Comparison of ENCODE assay signal across 8 cellular contexts in genomic region chr6:31829633-31830492, GRCh38. TPM values are rescaled to one million over a fixed set of nuclear protein-coding genes. Genes with fewer than 3 reads are reported as not detected.
DNase-seq lines count a peak whose midpoint lies in the region; ATAC-seq, FAIRE-seq and TF ChIP-seq lines count a peak whose summit lies in the region.

No MANE protein-coding gene starts in this region.

- no peak overlapping the region for H2AFZ ChIP-seq in astrocyte (ENCODE audit: low read depth, low read length)

- no peaks in the 10 kb centered on the region for H3K27me3 Mint-ChIP-seq in astrocyte (ENCODE audit: low read depth, unreplicated experiment)

- H3K4me2 ChIP-seq in A549 (peak overlapping the region; percentile 88), astrocyte (ENCODE audit: low read length) (peak overlapping the region; percentile 87)

- H3K9me3 Mint-ChIP-seq in astrocyte (ENCODE audit: unreplicated experiment): no peaks in the 10 kb centered on the region

- H3K36me3 ChIP-seq in astrocyte (ENCODE audit: insufficient read depth, low read length) (no peaks in the 10 kb centered on the region), spleen (no peaks in the 10 kb centered on the region)

- H3K36me3 Mint-ChIP-seq in astrocyte (ENCODE audit: low read depth, unreplicated experiment): peaks cover 3% of the 10 kb centered on the region

- DNase-seq in A549 (ENCODE audit: low read depth in 1 of 2, low spot score in 1 of 2) (peak in 1 of 2 experiments; percentile 51), GM03348 (ENCODE audit: low spot score) (peak; percentile 35), NCI-H460 (ENCODE audit: extremely low read depth, low read depth) (peak; percentile 41), astrocyte (ENCODE audit: low read depth) (no peak), inferior parietal cortex (ENCODE audit: extremely low spot score) (peak; percentile 84), spleen (peak; percentile 78)

- H3K4me1 ChIP-seq in A549 (peaks cover 22% of the 10 kb centered on the region), astrocyte (ENCODE audit: insufficient read depth, low read length) (peaks cover 13% of the 10 kb centered on the region), spleen (peaks cover 30 to 67% (median 54%) of the 10 kb centered on the region in 6 donors)

- CTCF ChIA-PET in A549 (lab: Yijun Ruan, JAX): interaction anchor here (0.5 to 2.9 kb wide), 33 partner anchors 9 to 245 kb away, joined by 3 to 36 read pairs (median 3); partner anchors contain the start of genes ABHD16A, C6orf47, CLIC1 and DDAH2

- H3K4me3 ChIP-seq in A549 (peak overlapping the region; percentile 53), astrocyte (ENCODE audit: insufficient read depth, low read depth, low read length) (peak overlapping the region; percentile 73), spleen (peak overlapping the region; percentile 47 to 82 (median 54))

- H3K27ac Mint-ChIP-seq in astrocyte (ENCODE audit: unreplicated experiment): peak overlapping the region; percentile 31

- H3K4me3 Mint-ChIP-seq in astrocyte (ENCODE audit: unreplicated experiment): peak overlapping the region; percentile 96

- no peak for FAIRE-seq in A549 (lab: Jason Lieb, UNC)
- FAIRE-seq in astrocyte (lab: Jason Lieb, UNC): no peak

- POLR2A ChIA-PET in A549 (lab: Yijun Ruan, JAX): interaction anchor here (0.6 to 1.4 kb wide), 6 partner anchors 14 to 149 kb away, joined by 3 to 9 read pairs (median 7); partner anchors contain the start of genes HSPA1A, HSPA1L, LY6G5C and VARS1

- ATAC-seq in A549: no peak
- no peak for ATAC-seq in GM21360 (IDR thresholded peaks at IDR 0.05; ENCODE audit: unreplicated experiment)
- no peak for ATAC-seq in GM21723 (IDR thresholded peaks at IDR 0.05; ENCODE audit: unreplicated experiment)

- TF ChIP-seq POLR2A in A549 (IDR thresholded peaks at IDR 0.05; ENCODE audit: low read length) (no peak), spleen (IDR thresholded peaks at IDR 0.05) (no peak)

- no peak for TF ChIP-seq EP300 in A549 (IDR thresholded peaks at IDR 0.05)

- H3K4me1 Mint-ChIP-seq in astrocyte (ENCODE audit: low read depth, unreplicated experiment): peaks cover 16% of the 10 kb centered on the region

- H3K79me2 ChIP-seq in astrocyte (ENCODE audit: insufficient read depth, low read length): peaks cover 34% of the 10 kb centered on the region

- 2% methylated on average over 20 of the region's 20 CpGs for WGBS in A549 (ENCODE audit: missing lambda C conversion rate)
- WGBS in spleen, 5 donors: 0 to 3% (median 1%) methylated on average over 16 to 20 of the region's 20 CpGs

- peak; percentile 70 for TF ChIP-seq CTCF in A549 (IDR thresholded peaks at IDR 0.05)
- TF ChIP-seq CTCF in astrocyte (IDR thresholded peaks at IDR 0.05; ENCODE audit: insufficient read depth, low read depth, low read length): peak; percentile 44
- TF ChIP-seq CTCF in spleen (IDR thresholded peaks at IDR 0.05 in 8 of 11, conservative IDR thresholded peaks at IDR 0.05 in 3 of 11): peak in 9 of 11 experiments; percentile 8 to 83 (median 43)

- H3K9ac ChIP-seq in astrocyte (ENCODE audit: low read length): peak overlapping the region; percentile 86

- peaks cover 7% of the 10 kb centered on the region for H4K20me1 ChIP-seq in astrocyte (ENCODE audit: insufficient read depth, low read length)

- H3K27ac ChIP-seq in A549 (peak overlapping the region; percentile 38 to 81; a peak in 5 of 6 replicates), astrocyte (ENCODE audit: low read depth, low read length) (no peak overlapping the region), spleen (peak overlapping the region; percentile 46 to 98 (median 94))

- peak; percentile 56 to 68 for TF ChIP-seq RAD21 in A549 (conservative IDR thresholded peaks at IDR 0.05 in 1 of 2, IDR thresholded peaks at IDR 0.05 in 1 of 2)

- intact Hi-C loops in spleen (cut with DNase I; ENCODE audit: low total_unique reads): loop anchor here (10.0 kb wide), 1 partner anchor 95 kb away; the partner anchor contains the start of gene CLIC1

- H3K27me3 ChIP-seq in astrocyte (ENCODE audit: insufficient read depth, low read length) (no peaks in the 10 kb centered on the region), spleen (replicated peaks in 1 of 7) (no peaks in the 10 kb centered on the region)

- H3K9me3 ChIP-seq in A549 (no peaks in the 10 kb centered on the region), astrocyte (ENCODE audit: insufficient read depth, low read depth, low read length) (no peaks in the 10 kb centered on the region), spleen (no peaks in the 10 kb centered on the region)

TF ChIP-seq in A549, 52 proteins besides CTCF, POLR2A, EP300 and RAD21 (continues in another document):
- TF ChIP-seq MAFK (IDR thresholded peaks at IDR 0.05; ENCODE audit: partially characterized antibody) (no peak), PHF8 (IDR thresholded peaks at IDR 0.05; ENCODE audit: borderline replicate concordance, low read depth) (no peak), PBX3 (IDR thresholded peaks at IDR 0.05) (no peak)

RNA-seq across cellular contexts. Expression of gene HSPA1B, which starts 2.3 kb away (rescaled TPM):
- polyA plus RNA-seq in A549 (2011; rRNA removed) (52.7 and 70.6 TPM in 2 replicates), A549 (2017; fragmentation: RNase III; extraction: RNeasy Plus Mini Kit Qiagen cat#74134 plus additional on column Dnase treatment) (56.7 to 125 TPM (median 98.6 TPM) in 3 replicates), spleen (10 to 100 TPM in 1 of 3 donors, 1 to 10 TPM in 2; 7.4 to 20.6 (median 8.7) TPM)
- 142 and 160 TPM in 2 replicates for polyA plus RNA-seq in A549 (2012; cell fraction: cytosol; rRNA removed)
- 253 and 414 TPM in 2 replicates for polyA plus RNA-seq in A549 (2012; cell fraction: nucleus; rRNA removed)
- polyA minus RNA-seq in A549 (2011; rRNA and poly(A)+ RNA removed): 59.4 and 75.7 TPM in 2 replicates
- total RNA-seq in NCI-H460 (2014; rRNA removed; shearing (Covaris generic)): 58.3 and 60.4 TPM in 2 replicates
- polyA plus RNA-seq in NCI-H460 (2014; cell fraction: nucleus; rRNA removed): 83.3 and 100 TPM in 2 replicates
- total RNA-seq in astrocyte (64.9 and 77.2 TPM in 2 replicates), spleen (100 to 1,000 TPM in 1 of 7 donors, 10 to 100 TPM in 6; 40.4 to 372 (median 48.3) TPM)

RNA-seq across cellular contexts. Expression of gene HSPA1A, which starts 14.5 kb away (rescaled TPM):
- 88.2 and 122 TPM in 2 replicates for polyA plus RNA-seq in A549 (2011; rRNA removed)
- polyA plus RNA-seq in A549 (2012; cell fraction: cytosol; rRNA removed): 373 and 433 TPM in 2 replicates
- polyA plus RNA-seq in A549 (2012; cell fraction: nucleus; rRNA removed): 595 and 923 TPM in 2 replicates
- 129 to 204 TPM (median 194 TPM) in 3 replicates for polyA plus RNA-seq in A549 (2017; fragmentation: RNase III; extraction: RNeasy Plus Mini Kit Qiagen cat#74134 plus additional on column Dnase treatment)
- 70.9 and 89.7 TPM in 2 replicates for polyA minus RNA-seq in A549 (2011; rRNA and poly(A)+ RNA removed)
- total RNA-seq in NCI-H460 (2014; rRNA removed; shearing (Covaris generic)): 43.3 and 46.7 TPM in 2 replicates
- polyA plus RNA-seq in NCI-H460 (2014; cell fraction: nucleus; rRNA removed): 58.3 and 100 TPM in 2 replicates
- total RNA-seq in astrocyte: 52.6 and 52.7 TPM in 2 replicates
- total RNA-seq in spleen: 100 to 1,000 TPM in 6 of 7 donors, 10 to 100 TPM in 1; 97.7 to 384 (median 127) TPM
- 10 to 100 TPM; 16.4 to 58.5 (median 27.7) TPM for polyA plus RNA-seq in spleen

RNA-seq across cellular contexts. Expression of gene HSPA1L, which starts 14.8 kb away (rescaled TPM):
- 1.2 and 1.6 TPM in 2 replicates for polyA plus RNA-seq in A549 (2011; rRNA removed)
- 0.67 and 0.70 TPM in 2 replicates for polyA plus RNA-seq in A549 (2012; cell fraction: cytosol; rRNA removed)
- polyA plus RNA-seq in A549 (2012; cell fraction: nucleus; rRNA removed): 0.50 and 0.70 TPM in 2 replicates
- 1.2 to 1.7 TPM (median 1.4 TPM) in 3 replicates for polyA plus RNA-seq in A549 (2017; fragmentation: RNase III; extraction: RNeasy Plus Mini Kit Qiagen cat#74134 plus additional on column Dnase treatment)
- 1.4 and 1.6 TPM in 2 replicates for polyA minus RNA-seq in A549 (2011; rRNA and poly(A)+ RNA removed)
- 0.82 and 1.0 TPM in 2 replicates for total RNA-seq in NCI-H460 (2014; rRNA removed; shearing (Covaris generic))
- 0.10 TPM in 1 of 2 replicates, not detected in the other for polyA plus RNA-seq in NCI-H460 (2014; cell fraction: nucleus; rRNA removed)
- total RNA-seq in astrocyte: 0.98 and 1.1 TPM in 2 replicates
- total RNA-seq in spleen: 1 to 10 TPM; 2.6 to 3.7 (median 3.1) TPM
- polyA plus RNA-seq in spleen: 1 to 10 TPM in 2 of 3 donors, under 1 TPM in 1; 0.93 to 1.9 (median 1.0) TPM

RNA-seq across cellular contexts. Expression of gene LSM2, which starts 23.1 kb away (rescaled TPM):
- polyA plus RNA-seq in A549 (2011; rRNA removed): 54.7 and 73.8 TPM in 2 replicates
- 93.2 and 93.8 TPM in 2 replicates for polyA plus RNA-seq in A549 (2012; cell fraction: cytosol; rRNA removed)
- polyA plus RNA-seq in A549 (2012; cell fraction: nucleus; rRNA removed): 45.7 and 47.3 TPM in 2 replicates
- polyA plus RNA-seq in A549 (2017; fragmentation: RNase III; extraction: RNeasy Plus Mini Kit Qiagen cat#74134 plus additional on column Dnase treatment): 58.9 to 65.3 TPM (median 59.6 TPM) in 3 replicates
- 49.2 and 60.8 TPM in 2 replicates for polyA minus RNA-seq in A549 (2011; rRNA and poly(A)+ RNA removed)
- 62.6 and 64.3 TPM in 2 replicates for total RNA-seq in NCI-H460 (2014; rRNA removed; shearing (Covaris generic))
- 51.6 and 78.9 TPM in 2 replicates for polyA plus RNA-seq in NCI-H460 (2014; cell fraction: nucleus; rRNA removed)
- total RNA-seq in astrocyte: 43.8 and 44.0 TPM in 2 replicates
- total RNA-seq in spleen: 10 to 100 TPM; 35.9 to 54.4 (median 42.9) TPM
- polyA plus RNA-seq in spleen: 10 to 100 TPM; 74.5 to 98.9 (median 80.4) TPM

RNA-seq across cellular contexts. Expression of gene NEU1, which starts 32.8 kb away (rescaled TPM):
- polyA plus RNA-seq in A549 (2011; rRNA removed) (15.8 and 20.6 TPM in 2 replicates), A549 (2017; fragmentation: RNase III; extraction: RNeasy Plus Mini Kit Qiagen cat#74134 plus additional on column Dnase treatment) (12.8 to 19.2 TPM (median 16.0 TPM) in 3 replicates), spleen (10 to 100 TPM; 14.0 to 22.6 (median 19.4) TPM)
- 14.4 and 16.9 TPM in 2 replicates for polyA plus RNA-seq in A549 (2012; cell fraction: cytosol; rRNA removed)
- polyA plus RNA-seq in A549 (2012; cell fraction: nucleus; rRNA removed): 18.6 and 20.0 TPM in 2 replicates
- 13.0 and 16.0 TPM in 2 replicates for polyA minus RNA-seq in A549 (2011; rRNA and poly(A)+ RNA removed)
- 24.6 and 25.2 TPM in 2 replicates for total RNA-seq in NCI-H460 (2014; rRNA removed; shearing (Covaris generic))
- 19.9 and 22.4 TPM in 2 replicates for polyA plus RNA-seq in NCI-H460 (2014; cell fraction: nucleus; rRNA removed)
- total RNA-seq in astrocyte (45.0 and 47.3 TPM in 2 replicates), spleen (10 to 100 TPM; 28.6 to 60.7 (median 39.0) TPM)
